Comparison of ENCODE assay signal across 21 cellular contexts in the genomic region with DNA sequence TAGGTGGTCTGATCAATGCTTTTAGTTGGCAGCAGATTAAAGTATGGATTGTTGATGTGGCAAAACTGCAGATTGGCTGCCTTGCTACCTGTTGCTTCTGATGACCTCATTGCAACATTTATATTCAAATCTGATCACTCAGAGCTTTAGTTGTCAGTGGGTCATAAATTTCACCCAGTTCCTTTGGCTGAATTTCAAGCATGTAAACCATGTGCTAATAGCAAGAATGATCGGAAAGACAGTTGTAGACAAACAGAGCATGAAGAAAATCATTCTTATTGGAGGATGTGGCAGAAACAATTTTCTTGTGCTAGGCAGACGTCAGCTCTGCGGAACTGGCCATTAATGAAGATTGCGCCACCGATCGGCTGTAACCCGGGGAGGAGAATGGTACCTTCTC.
A peak's percentile ranks its signal among the peaks of the same experiment; 100 is the strongest.
DNase-seq lines count a peak whose midpoint lies in the region; ATAC-seq, FAIRE-seq and TF ChIP-seq lines count a peak whose summit lies in the region.
"Had no signal": no experiment of that assay in that cellular context is flagged by ENCODE, and none has a peak within 500 bp of the region (broad histone marks: within the 10 kb centered on the region; RNA-seq: fewer than 3 reads in every experiment).

No MANE protein-coding gene starts in this region.

- no peak for FAIRE-seq in HepG2 (lab: Jason Lieb, UNC)
- FAIRE-seq: A549, D721Med, G401.6, GM12891, GM19239 had no signal

- no peak overlapping the region for H3K4me3 ChIP-seq in HepG2 (replicated peaks in 1 of 3; ENCODE audit: insufficient read depth in 1 of 3, low read depth in 2 of 3, low read length in 3 of 3)
- no peak overlapping the region for H3K4me3 ChIP-seq in right lobe of liver
- no peak overlapping the region for H3K4me3 ChIP-seq in epithelial cell of proximal tubule (ENCODE audit: low read depth, low read length)
- H3K4me3 ChIP-seq in uterus, result no peak overlapping the region
- H3K4me3 ChIP-seq: A549; BLaER1 treated with 17β-estradiol and CSF1 and Interleukin-3, amounts not matched to agents 10 nM and 100 nM had no signal

- no peak overlapping the region for H3K4me2 ChIP-seq in HepG2 (ENCODE audit: low read depth, low read length)
- H3K4me2 ChIP-seq: A549; BLaER1 treated with 17β-estradiol and CSF1 and Interleukin-3, amounts not matched to agents 10 nM and 100 nM had no signal

- TF ChIP-seq CTCF in HepG2 (CRISPR knock-in tag; IDR thresholded peaks at IDR 0.05) (no peak), right lobe of liver (IDR thresholded peaks at IDR 0.05) (no peak), epithelial cell of proximal tubule (conservative IDR thresholded peaks at IDR 0.05; ENCODE audit: low read depth, low read length) (no peak), uterus (IDR thresholded peaks at IDR 0.05) (no peak)

- CTCF ChIA-PET in HepG2 (lab: Yijun Ruan, JAX; ENCODE audit: low intra/inter-chr PET ratio, low total read pairs), result no interaction called here

- no peak for TF ChIP-seq POLR2A in HepG2 (IDR thresholded peaks at IDR 0.05; ENCODE audit: insufficient read depth in 1 of 2, low read depth in 2 of 2, low read length in 2 of 2)
- TF ChIP-seq POLR2A in right lobe of liver (IDR thresholded peaks at IDR 0.05), result no peak
- no peak for TF ChIP-seq POLR2A in uterus (IDR thresholded peaks at IDR 0.05)

- H3K9me3 ChIP-seq in HepG2 (ENCODE audit: low read length), result no peaks in the 10 kb centered on the region
- H3K9me3 ChIP-seq in right lobe of liver, result no peaks in the 10 kb centered on the region
- H3K9me3 ChIP-seq in uterus, result no peaks in the 10 kb centered on the region
- H3K9me3 ChIP-seq: A549, Caco-2 had no signal

- H3K79me2 ChIP-seq in HepG2 (ENCODE audit: insufficient read depth, low read length), result no peaks in the 10 kb centered on the region

- H3K4me1 ChIP-seq in HepG2 (ENCODE audit: insufficient read depth, low read length), result no peaks in the 10 kb centered on the region
- H3K4me1 ChIP-seq in right lobe of liver, result no peaks in the 10 kb centered on the region
- H3K4me1 ChIP-seq in uterus, result no peaks in the 10 kb centered on the region
- H3K4me1 ChIP-seq: A549, Caco-2 had no signal

- intact Hi-C loops in HepG2 (cut with micrococcal nuclease; ENCODE audit: unreplicated experiment), result no loop called here
- intact Hi-C loops in right lobe of liver (cut with DNase I), result no loop called here
- intact Hi-C loops in uterus (cut with DNase I; ENCODE audit: low total_unique reads), result no loop called here

- no peak for TF ChIP-seq RAD21 in HepG2 (CRISPR knock-in tag; IDR thresholded peaks at IDR 0.05)

- POLR2A ChIA-PET in HepG2 (lab: Yijun Ruan, JAX), result no interaction called here

- H3K27ac ChIP-seq in HepG2 (ENCODE audit: extremely low read length, insufficient read depth, low read length) (no peak overlapping the region), right lobe of liver (no peak overlapping the region), uterus (no peak overlapping the region)
- H3K27ac ChIP-seq: 22Rv1; A549; BLaER1 treated with 17β-estradiol and CSF1 and Interleukin-3, amounts not matched to agents 10 nM and 100 nM; C4-2B had no signal

- H4K20me1 ChIP-seq in HepG2 (ENCODE audit: insufficient read depth, low read length), result no peaks in the 10 kb centered on the region
- H4K20me1 ChIP-seq: BLaER1 treated with 17β-estradiol and CSF1 and Interleukin-3, amounts not matched to agents 10 nM and 100 nM had no signal

- ATAC-seq in HepG2, result no peak
- ATAC-seq in right lobe of liver, result no peak
- ATAC-seq: A549; CD8-positive, alpha-beta T cell had no signal

- DNase-seq in HepG2 (ENCODE audit: low spot score), result no peak
- no peak for DNase-seq in right lobe of liver
- peak; percentile 0 for DNase-seq in epithelial cell of proximal tubule (ENCODE audit: low read depth)
- DNase-seq in kidney tubule cell (ENCODE audit: low spot score), result peak; percentile 62
- DNase-seq in activated T-cell treated with anti-CD3 and anti-CD28 coated beads, Interleukin-2, amount 50 U/mL, for 1 hour, result no peak
- DNase-seq in uterus, result no peak
- DNase-seq: AML-193; Caco-2; Calu3; CD4-positive, alpha-beta T cell; CD8-positive, alpha-beta T cell; DMS79 treated with DMSO at 0.1 percent for 48 hours; GF-D8 had no signal

- H3K36me3 ChIP-seq in HepG2 (replicated peaks in 1 of 2; ENCODE audit: control insufficient read depth in 1 of 2, insufficient read depth in 2 of 2, low read length in 2 of 2) (no peaks in the 10 kb centered on the region), right lobe of liver (no peaks in the 10 kb centered on the region), uterus (no peaks in the 10 kb centered on the region)
- H3K36me3 ChIP-seq: BLaER1 treated with 17β-estradiol and CSF1 and Interleukin-3, amounts not matched to agents 10 nM and 100 nM had no signal

- WGBS in HepG2 (ENCODE audit: low lambda C conversion rate), result 56% methylated on average over 7 of the region's 7 CpGs
- 70% methylated on average over 7 of the region's 7 CpGs for WGBS in right lobe of liver (ENCODE audit: insufficient coverage, low coverage, low lambda C conversion rate, missing lambda C conversion rate)

- no peak overlapping the region for H3K9ac ChIP-seq in HepG2 (ENCODE audit: insufficient read depth, low read depth, low read length)
- H3K9ac ChIP-seq: BLaER1 treated with 17β-estradiol and CSF1 and Interleukin-3, amounts not matched to agents 10 nM and 100 nM had no signal

- TF ChIP-seq EP300 in HepG2 (IDR thresholded peaks at IDR 0.05; ENCODE audit: low read depth in 2 of 2, low read length in 2 of 2), result no peak
- no peak for TF ChIP-seq EP300 in HepG2 (CRISPR knock-in tag; IDR thresholded peaks at IDR 0.05; ENCODE audit: borderline replicate concordance)

- H3K27me3 ChIP-seq in HepG2 (ENCODE audit: control insufficient read depth in 1 of 2, insufficient read depth in 2 of 2, low read length in 2 of 2) (peaks cover 2 to 10% of the 10 kb centered on the region in 2 experiments; a peak in 3 of 5 replicates), right lobe of liver (no peaks in the 10 kb centered on the region), uterus (no peaks in the 10 kb centered on the region)
- H3K27me3 ChIP-seq: BLaER1 treated with 17β-estradiol and CSF1 and Interleukin-3, amounts not matched to agents 10 nM and 100 nM had no signal

- in situ Hi-C loops in HepG2 (cut with HindIII; ENCODE audit: extremely low pct_ligation_motif_present, low pct_unique_long_range_greater_than_20kb), result no loop called here

- no peak overlapping the region for H2AFZ ChIP-seq in HepG2 (ENCODE audit: low read length)

- BruUV-seq in HepG2 (replicated peaks; lab: Mats Ljungman, UMichigan), result no TSS peak

TF ChIP-seq in HepG2, 621 proteins besides CTCF, POLR2A, EP300 and RAD21:
- no peak for TF ChIP-seq SPEN (CRISPR knock-in tag; IDR thresholded peaks at IDR 0.05; ENCODE audit: low read depth)
- peak; percentile 49; the same call in 1 of the 2 replicates for TF ChIP-seq ATF7 (IDR thresholded peaks at IDR 0.05)
- no peak for TF ChIP-seq ATF7 (CRISPR knock-in tag; IDR thresholded peaks at IDR 0.05)

Comparison
In these comparisons a context has a peak if more than half of its experiments do, and no peak if none do; other contexts are left out.
1. DNase-seq: peak in epithelial cell of proximal tubule (single experiment) and kidney tubule cell (single experiment); none in HepG2 (single experiment), right lobe of liver (0 of 3), activated T-cell treated with anti-CD3 and anti-CD28 coated beads, Interleukin-2, amount 50 U/mL, for 1 hour (single experiment) and uterus (0 of 2).